ENCODE assay signal across 15 cellular contexts in genomic region chr3:76824658-76825310, GRCh38.
"Had no signal": no experiment of that assay in that cellular context is flagged by ENCODE, and none has a peak within 500 bp of the region (broad histone marks: within the 10 kb centered on the region; RNA-seq: fewer than 3 reads in every experiment).

No MANE protein-coding gene starts in this region.

- H3K4me3 ChIP-seq: coronary artery, tibial nerve had no signal

- H3K27me3 Mint-ChIP-seq: central memory CD8-positive, alpha-beta T cell; naive thymus-derived CD8-positive, alpha-beta T cell; stimulated activated memory B cell treated with anti-CD40 and anti-IgM and Interleukin-4, amounts not matched to agents 10 μg/mL and 1 μg/mL and 100 μg/mL, for 72 hours; T-helper 17 cell had no signal

- H3K36me3 Mint-ChIP-seq: naive thymus-derived CD8-positive, alpha-beta T cell; stimulated activated memory B cell treated with anti-CD40 and anti-IgM and Interleukin-4, amounts not matched to agents 10 μg/mL and 1 μg/mL and 100 μg/mL, for 72 hours had no signal

- H3K36me3 ChIP-seq: brain microvascular endothelial cell, tibial nerve had no signal

- H3K27me3 ChIP-seq: brain microvascular endothelial cell, foreskin keratinocyte, tibial nerve had no signal

- ATAC-seq: foreskin keratinocyte; left lobe of liver; naive thymus-derived CD8-positive, alpha-beta T cell; stimulated activated memory B cell treated with anti-CD40 and anti-IgM and Interleukin-4, amounts not matched to agents 10 μg/mL and 1 μg/mL and 100 μg/mL, for 72 hours; T-helper 17 cell had no signal

- H3K4me1 Mint-ChIP-seq: central memory CD8-positive, alpha-beta T cell; naive thymus-derived CD8-positive, alpha-beta T cell; stimulated activated memory B cell treated with anti-CD40 and anti-IgM and Interleukin-4, amounts not matched to agents 10 μg/mL and 1 μg/mL and 100 μg/mL, for 72 hours; T-helper 17 cell had no signal

- DNase-seq: activated CD4-positive, alpha-beta T cell treated with anti-CD3 and anti-CD28 coated beads, Interleukin-2, amount 50 U/mL, for 1 hour; activated CD8-positive, alpha-beta memory T cell treated with anti-CD3 and anti-CD28 coated beads for 24 hours; activated naive CD4-positive, alpha-beta T cell treated with Interleukin-2 at 50 U/mL for 16 hours; anterior cingulate cortex; brain microvascular endothelial cell; effector CD4-positive, alpha-beta T cell; foreskin keratinocyte; naive thymus-derived CD8-positive, alpha-beta T cell; stimulated activated CD4-positive, alpha-beta T cell treated with anti-CD3 and anti-CD28 coated beads, Interleukin-2, amount 100 ng/mL, for 48 hours; T-helper 17 cell had no signal

- H3K4me1 ChIP-seq: foreskin keratinocyte, tibial nerve had no signal

- H3K27ac Mint-ChIP-seq: naive thymus-derived CD8-positive, alpha-beta T cell; stimulated activated memory B cell treated with anti-CD40 and anti-IgM and Interleukin-4, amounts not matched to agents 10 μg/mL and 1 μg/mL and 100 μg/mL, for 72 hours; T-helper 17 cell had no signal

- H3K27ac ChIP-seq: brain microvascular endothelial cell, coronary artery, foreskin keratinocyte, tibial nerve had no signal

- H3K4me3 Mint-ChIP-seq: central memory CD8-positive, alpha-beta T cell; naive thymus-derived CD8-positive, alpha-beta T cell; stimulated activated memory B cell treated with anti-CD40 and anti-IgM and Interleukin-4, amounts not matched to agents 10 μg/mL and 1 μg/mL and 100 μg/mL, for 72 hours; T-helper 17 cell had no signal
